Comparison of ENCODE assay signal across 8 cellular contexts in genomic region chr5:160118349-160119141, GRCh38. TPM values are rescaled to one million over a fixed set of nuclear protein-coding genes. Genes with fewer than 3 reads are reported as not detected.
DNase-seq lines count a peak whose midpoint lies in the region; TF ChIP-seq lines count a peak whose summit lies in the region.

No MANE protein-coding gene starts in this region.

- peak overlapping the region; percentile 83 for H3K27ac ChIP-seq in CD8-positive, alpha-beta memory T cell (ENCODE audit: low read depth, low read length)

- H3K4me1 ChIP-seq in CD8-positive, alpha-beta memory T cell (ENCODE audit: insufficient read depth, low read length): peaks cover 8% of the 10 kb centered on the region

- H3K9me3 ChIP-seq in CD8-positive, alpha-beta memory T cell (ENCODE audit: low read length): no peaks in the 10 kb centered on the region

- H3K36me3 Mint-ChIP-seq in CD8-positive, alpha-beta memory T cell: peaks cover 0 to 32% (median 3%) of the 10 kb centered on the region in 3 donors
- H3K36me3 Mint-ChIP-seq in brain: peaks cover 46% of the 10 kb centered on the region

- H3K36me3 ChIP-seq in CD8-positive, alpha-beta memory T cell (ENCODE audit: insufficient read depth, low read length): peaks cover 7% of the 10 kb centered on the region

- POLR2A ChIA-PET in CD8-positive, alpha-beta memory T cell (lab: Charles Lee): interaction anchor here (0.7 to 1.0 kb wide), 3 partner anchors 12 to 303 kb away, joined by 3 read pairs; partner anchors contain the start of gene PTTG1

- H3K4me1 Mint-ChIP-seq in CD8-positive, alpha-beta memory T cell: peaks cover 14 to 36% (median 28%) of the 10 kb centered on the region in 3 donors
- H3K4me1 Mint-ChIP-seq in brain: peaks cover 44% of the 10 kb centered on the region

- H3K27me3 ChIP-seq in CD8-positive, alpha-beta memory T cell (ENCODE audit: insufficient read depth, low read length, poor library complexity, severe bottlenecking): no peaks in the 10 kb centered on the region

- peak overlapping the region; percentile 35 to 96 (median 90) for H3K27ac Mint-ChIP-seq in CD8-positive, alpha-beta memory T cell
- peak overlapping the region; percentile 63 to 96 (median 78) for H3K27ac Mint-ChIP-seq in brain

- peaks cover 2 to 4% of the 10 kb centered on the region in 2 donors for H3K27me3 Mint-ChIP-seq in CD8-positive, alpha-beta memory T cell
- peaks cover 7% of the 10 kb centered on the region for H3K27me3 Mint-ChIP-seq in brain

- no peaks in the 10 kb centered on the region for H3K9me3 Mint-ChIP-seq in CD8-positive, alpha-beta memory T cell
- H3K9me3 Mint-ChIP-seq in brain: peaks cover 0 to 3% (median 0%) of the 10 kb centered on the region in 5 experiments

- peak; percentile 35 to 70 (median 54) for DNase-seq in CD8-positive, alpha-beta memory T cell
- DNase-seq in GM20000 (ENCODE audit: low spot score) (peak; percentile 71), HT-29 (ENCODE audit: low spot score) (peak; percentile 38), T-helper 9 cell (peak; percentile 51), iPS-NIHi7 (ENCODE audit: extremely low spot score) (peak; percentile 31), DMS114 treated with DMSO at 0.1 percent for 48 hours (lab: John Stamatoyannopoulos, UW; ENCODE audit: unreplicated experiment) (no peak)
- peak; percentile 53 for DNase-seq in stimulated activated CD4-positive, alpha-beta T cell treated with anti-CD3 and anti-CD28 coated beads, Interleukin-15, amount 100 ng/mL, for 24 hours

- CTCF ChIA-PET in CD8-positive, alpha-beta memory T cell (lab: Charles Lee): interaction anchor here (1.2 to 1.6 kb wide), 2 partner anchors 12 to 97 kb away, joined by 3 to 6 read pairs; no protein-coding TSS in a partner anchor

- peak overlapping the region; percentile 76 to 96 (median 91) for H3K4me3 Mint-ChIP-seq in CD8-positive, alpha-beta memory T cell
- peak overlapping the region; percentile 84 to 89 (median 88) for H3K4me3 Mint-ChIP-seq in brain

- TF ChIP-seq CTCF in GM20000 (IDR thresholded peaks at IDR 0.05; ENCODE audit: extremely low read depth, missing control alignments) (no peak), brain (conservative IDR thresholded peaks at IDR 0.05) (no peak)

- peak overlapping the region; percentile 74 for H3K4me3 ChIP-seq in CD8-positive, alpha-beta memory T cell (ENCODE audit: low read length)

RNA-seq across cellular contexts. Expression of gene PWWP2A, which starts 0.7 kb away (rescaled TPM):
- total RNA-seq in CD8-positive, alpha-beta memory T cell: 10 to 100 TPM; 24.0 to 26.2 TPM
- polyA plus RNA-seq in CD8-positive, alpha-beta memory T cell: 31.7 TPM
- total RNA-seq in HT-29 (2014; rRNA removed; shearing (Covaris generic)): 22.0 and 25.4 TPM in 2 replicates
- polyA plus RNA-seq in brain (ENCODE audit: insufficient read depth, low read depth, low replicate concordance): 7.1 TPM
